ENCODE assay signal across 9 cellular contexts in the genomic region with DNA sequence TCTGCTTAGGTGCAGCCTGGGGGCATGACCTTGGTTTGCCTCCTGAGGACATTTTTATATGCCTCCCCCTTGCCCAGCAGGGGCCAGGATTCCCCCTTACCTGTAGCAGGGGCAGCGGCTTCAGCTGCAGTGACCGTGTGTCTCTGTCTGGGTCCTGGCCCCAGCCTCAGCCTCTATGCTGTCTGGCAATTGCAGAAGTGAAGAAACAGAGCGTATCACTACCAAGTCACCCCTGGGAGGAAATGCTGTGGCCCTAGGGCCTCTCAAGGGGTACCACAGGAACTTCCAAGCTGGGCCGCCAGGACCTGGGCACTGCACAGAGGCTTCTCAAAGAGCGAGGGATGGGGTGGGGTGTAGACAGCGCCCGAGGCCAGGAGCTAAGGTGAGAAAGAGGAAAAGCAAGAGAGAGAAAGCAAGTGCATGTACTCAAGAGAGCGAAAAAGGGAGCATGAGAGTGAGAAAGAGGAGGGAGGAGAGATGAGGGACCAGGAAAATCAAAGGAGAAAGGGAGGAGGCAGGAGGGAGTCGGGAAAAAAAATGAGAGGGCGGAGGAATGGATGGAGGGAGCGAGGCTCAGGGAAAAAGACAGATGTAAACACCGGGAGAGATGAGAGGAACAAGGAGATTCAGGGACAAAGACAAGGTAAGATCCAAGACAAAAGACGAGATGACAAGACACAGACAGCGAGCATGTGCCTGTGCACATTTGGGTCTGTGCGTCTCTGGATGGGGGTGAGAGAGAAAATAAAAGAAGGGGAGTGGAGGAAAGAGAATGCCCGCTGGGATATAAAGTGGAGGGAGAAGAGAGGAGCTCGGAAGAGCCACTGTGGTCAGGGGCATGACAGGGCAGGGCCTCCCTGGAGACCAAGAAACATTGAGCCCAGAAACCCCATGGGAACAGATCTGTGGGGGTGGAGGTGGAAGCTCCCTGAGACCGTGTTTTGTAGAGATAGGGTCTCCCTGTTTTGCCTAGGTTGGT. TPM values are rescaled to one million over a fixed set of nuclear protein-coding genes. Genes with fewer than 3 reads are reported as not detected.
DNase-seq lines count a peak whose midpoint lies in the region; ATAC-seq and TF ChIP-seq lines count a peak whose summit lies in the region.
"Had no signal": no experiment of that assay in that cellular context is flagged by ENCODE, and none has a peak within 500 bp of the region (broad histone marks: within the 10 kb centered on the region; RNA-seq: fewer than 3 reads in every experiment).

A gene with protein sequence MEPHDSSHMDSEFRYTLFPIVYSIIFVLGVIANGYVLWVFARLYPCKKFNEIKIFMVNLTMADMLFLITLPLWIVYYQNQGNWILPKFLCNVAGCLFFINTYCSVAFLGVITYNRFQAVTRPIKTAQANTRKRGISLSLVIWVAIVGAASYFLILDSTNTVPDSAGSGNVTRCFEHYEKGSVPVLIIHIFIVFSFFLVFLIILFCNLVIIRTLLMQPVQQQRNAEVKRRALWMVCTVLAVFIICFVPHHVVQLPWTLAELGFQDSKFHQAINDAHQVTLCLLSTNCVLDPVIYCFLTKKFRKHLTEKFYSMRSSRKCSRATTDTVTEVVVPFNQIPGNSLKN (minus strand): TSS at position 199 of the 979 bp plus-strand sequence. CDS start 25,669 bp downstream, outside the sequence.

- H3K27ac Mint-ChIP-seq in activated CD8-positive, alpha-beta T cell treated with anti-CD3 and anti-CD28 coated beads, Interleukin-2, amount 10 ng/mL, durations not matched to agents 7 days and 5 days, result peak within 1 kb of the TSS; percentile 7
- no peak within 1 kb of the TSS for H3K27ac Mint-ChIP-seq in activated CD8-positive, alpha-beta T cell treated with anti-CD3 and anti-CD28 coated beads for 36 hours

- no peaks in the 10 kb centered on the region for H3K36me3 Mint-ChIP-seq in activated CD8-positive, alpha-beta T cell treated with anti-CD3 and anti-CD28 coated beads, Interleukin-2, amount 10 ng/mL, durations not matched to agents 7 days and 5 days (ENCODE audit: low read depth)
- no peaks in the 10 kb centered on the region for H3K36me3 Mint-ChIP-seq in activated CD8-positive, alpha-beta T cell treated with anti-CD3 and anti-CD28 coated beads for 36 hours (ENCODE audit: low read depth)

- H3K4me1 ChIP-seq in heart left ventricle (peaks cover 0 to 38% (median 10%) of the 10 kb centered on the region in 12 donors), tibial artery (peaks cover 0 to 7% (median 0%) of the 10 kb centered on the region in 4 donors)
- H3K4me1 ChIP-seq: A549 had no signal

- ATAC-seq in activated CD8-positive, alpha-beta T cell treated with anti-CD3 and anti-CD28 coated beads, Interleukin-2, amount 10 ng/mL, durations not matched to agents 7 days and 5 days, result no peak
- no peak for ATAC-seq in activated CD8-positive, alpha-beta T cell treated with anti-CD3 and anti-CD28 coated beads for 36 hours
- ATAC-seq in heart left ventricle, result peak in 3 of 4 donors; percentile 33 to 65 (median 55)
- ATAC-seq: A549 had no signal

- H3K4me1 Mint-ChIP-seq in activated CD8-positive, alpha-beta T cell treated with anti-CD3 and anti-CD28 coated beads, Interleukin-2, amount 10 ng/mL, durations not matched to agents 7 days and 5 days (ENCODE audit: low read depth), result peaks cover 46% of the 10 kb centered on the region
- H3K4me1 Mint-ChIP-seq in activated CD8-positive, alpha-beta T cell treated with anti-CD3 and anti-CD28 coated beads for 36 hours (ENCODE audit: low read depth), result peaks cover 31% of the 10 kb centered on the region

- TF ChIP-seq CTCF in activated CD8-positive, alpha-beta T cell treated with anti-CD3 and anti-CD28 coated beads for 36 hours (IDR thresholded peaks at IDR 0.05), result no peak
- TF ChIP-seq CTCF in heart left ventricle (IDR thresholded peaks at IDR 0.05) (no peak), tibial artery (IDR thresholded peaks at IDR 0.05) (no peak)

- H3K36me3 ChIP-seq in heart left ventricle (no peaks in the 10 kb centered on the region), tibial artery (no peaks in the 10 kb centered on the region)

- H3K4me3 ChIP-seq in heart left ventricle, result peak within 1 kb of the TSS in 9 of 12 donors; percentile 5 to 60 (median 24)
- H3K4me3 ChIP-seq in tibial artery, result peak within 1 kb of the TSS; percentile 14 to 22
- H3K4me3 ChIP-seq: A549 had no signal

- intact Hi-C loops in activated CD8-positive, alpha-beta T cell treated with anti-CD3 and anti-CD28 coated beads for 36 hours (cut with micrococcal nuclease), result no loop called here
- intact Hi-C loops in heart left ventricle (cut with DNase I), result no loop called here
- intact Hi-C loops in tibial artery (cut with DNase I; ENCODE audit: low total_unique reads), result no loop called here

- no peaks in the 10 kb centered on the region for H3K9me3 Mint-ChIP-seq in activated CD8-positive, alpha-beta T cell treated with anti-CD3 and anti-CD28 coated beads, Interleukin-2, amount 10 ng/mL, durations not matched to agents 7 days and 5 days (ENCODE audit: insufficient read depth)
- H3K9me3 Mint-ChIP-seq in activated CD8-positive, alpha-beta T cell treated with anti-CD3 and anti-CD28 coated beads for 36 hours, result no peaks in the 10 kb centered on the region

- peaks cover 48% of the 10 kb centered on the region for H3K27me3 Mint-ChIP-seq in activated CD8-positive, alpha-beta T cell treated with anti-CD3 and anti-CD28 coated beads, Interleukin-2, amount 10 ng/mL, durations not matched to agents 7 days and 5 days (ENCODE audit: low read depth)
- peaks cover 48% of the 10 kb centered on the region for H3K27me3 Mint-ChIP-seq in activated CD8-positive, alpha-beta T cell treated with anti-CD3 and anti-CD28 coated beads for 36 hours

- no peak within 1 kb of the TSS for H3K4me3 Mint-ChIP-seq in activated CD8-positive, alpha-beta T cell treated with anti-CD3 and anti-CD28 coated beads, Interleukin-2, amount 10 ng/mL, durations not matched to agents 7 days and 5 days
- no peak within 1 kb of the TSS for H3K4me3 Mint-ChIP-seq in activated CD8-positive, alpha-beta T cell treated with anti-CD3 and anti-CD28 coated beads for 36 hours

- H3K27me3 ChIP-seq in heart left ventricle (no peaks in the 10 kb centered on the region), tibial artery (peaks cover 0 to 2% of the 10 kb centered on the region in 2 donors)

- CTCF ChIA-PET in activated CD8-positive, alpha-beta T cell treated with anti-CD3 and anti-CD28 coated beads, Interleukin-2, amount 10 ng/mL, durations not matched to agents 7 days and 5 days (lab: Charles Lee), result interaction anchor here (0.9 kb wide), 1 partner anchor 33 kb away, joined by 3 read pairs; no protein-coding TSS in a partner anchor
- CTCF ChIA-PET in activated CD8-positive, alpha-beta T cell treated with anti-CD3 and anti-CD28 coated beads for 36 hours (lab: Charles Lee), result no interaction called here

- DNase-seq in activated CD8-positive, alpha-beta T cell treated with anti-CD3 and anti-CD28 coated beads, Interleukin-2, amount 10 ng/mL, durations not matched to agents 7 days and 5 days, result no peak
- DNase-seq in activated CD8-positive, alpha-beta T cell treated with anti-CD3 and anti-CD28 coated beads for 36 hours, result no peak
- DNase-seq in NOMO-1 (lab: John Stamatoyannopoulos, UW; ENCODE audit: unreplicated experiment in 2 of 2) (peak; percentile 82 to 84), heart left ventricle (peak in 4 of 5 donors; percentile 37 to 73 (median 50)), tibial artery (no peak), AG08396 (ENCODE audit: low spot score) (no peak), RKO (ENCODE audit: low spot score) (no peak), NCI-H1105 (lab: John Stamatoyannopoulos, UW) (no peak)

- H3K9me3 ChIP-seq in heart left ventricle (no peaks in the 10 kb centered on the region), tibial artery (no peaks in the 10 kb centered on the region)
- H3K9me3 ChIP-seq: A549 had no signal

- H3K27ac ChIP-seq in heart left ventricle (peak within 1 kb of the TSS in 6 of 12 donors; percentile 2 to 90 (median 40)), tibial artery (no peak within 1 kb of the TSS)
- H3K27ac ChIP-seq: A549 had no signal

- TF ChIP-seq POLR2A in heart left ventricle (IDR thresholded peaks at IDR 0.05), result no peak

- 73 to 78% (median 77%) methylated on average over 18 of the region's 18 CpGs for WGBS in heart left ventricle, 4 donors

- POLR2A ChIA-PET in activated CD8-positive, alpha-beta T cell treated with anti-CD3 and anti-CD28 coated beads, Interleukin-2, amount 10 ng/mL, durations not matched to agents 7 days and 5 days (lab: Charles Lee), result no interaction called here
- POLR2A ChIA-PET in activated CD8-positive, alpha-beta T cell treated with anti-CD3 and anti-CD28 coated beads for 36 hours (lab: Charles Lee), result no interaction called here

RNA-seq across cellular contexts. Expression of the gene that starts here (rescaled TPM):
- total RNA-seq in activated CD8-positive, alpha-beta T cell treated with anti-CD3 and anti-CD28 coated beads, Interleukin-2, amount 10 ng/mL, durations not matched to agents 7 days and 5 days, result under 1 TPM; 0.47 to 0.50 TPM
- total RNA-seq in activated CD8-positive, alpha-beta T cell treated with anti-CD3 and anti-CD28 coated beads for 36 hours, result under 1 TPM; 0.16 to 0.25 TPM
- total RNA-seq in heart left ventricle, result 10 to 100 TPM in 2 of 9 donors, 1 to 10 TPM in 7; 1.5 to 23.5 (median 2.2) TPM
- polyA plus RNA-seq in heart left ventricle, result 1 to 10 TPM in 1 of 2 donors, under 1 TPM in 1; 0.42 to 2.1 TPM

Comparison
In these comparisons a context has a peak if more than half of its experiments do, and no peak if none do; other contexts are left out.
1. ATAC-seq: peak in heart left ventricle (3 of 4); none in activated CD8-positive, alpha-beta T cell treated with anti-CD3 and anti-CD28 coated beads, Interleukin-2, amount 10 ng/mL, durations not matched to agents 7 days and 5 days (single experiment) and activated CD8-positive, alpha-beta T cell treated with anti-CD3 and anti-CD28 coated beads for 36 hours (single experiment).
2. DNase-seq: peak in NOMO-1 (2 of 2) and heart left ventricle (4 of 5); none in activated CD8-positive, alpha-beta T cell treated with anti-CD3 and anti-CD28 coated beads, Interleukin-2, amount 10 ng/mL, durations not matched to agents 7 days and 5 days (single experiment), activated CD8-positive, alpha-beta T cell treated with anti-CD3 and anti-CD28 coated beads for 36 hours (single experiment), tibial artery (0 of 2), AG08396 (single experiment), RKO (single experiment) and NCI-H1105 (single experiment).